ENCODE assay signal across 24 cellular contexts in the genomic region with DNA sequence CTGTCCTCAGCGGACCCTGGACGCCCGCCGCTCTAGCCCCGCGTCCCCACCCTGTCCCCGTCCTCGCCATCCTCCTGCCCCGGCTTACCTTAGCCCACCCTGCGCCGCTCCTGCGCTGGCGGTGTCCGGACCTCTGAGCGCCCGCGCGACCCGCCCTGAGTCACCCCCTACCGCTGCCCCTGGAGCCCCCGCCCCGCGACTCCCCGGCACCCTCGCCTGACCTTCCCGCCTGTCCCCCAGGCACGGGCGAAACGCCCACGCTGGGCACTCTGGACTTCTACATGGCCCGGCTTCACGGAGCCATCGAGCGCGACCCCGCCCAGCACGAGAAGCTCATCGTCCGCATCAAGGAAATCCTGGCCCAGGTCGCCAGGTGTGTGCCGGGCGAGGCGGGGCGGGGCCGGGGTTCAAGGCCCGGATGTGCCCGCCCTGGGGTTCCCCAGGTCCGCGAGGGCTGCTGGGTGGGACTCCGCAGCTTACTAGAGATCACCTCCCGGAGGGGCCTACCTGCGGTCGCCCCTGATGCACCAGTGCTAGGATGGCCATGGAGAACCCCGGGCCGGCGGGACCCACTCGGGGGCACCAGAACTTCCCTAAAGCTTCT. TPM values are rescaled to one million over a fixed set of nuclear protein-coding genes. Genes with fewer than 3 reads are reported as not detected.
A peak's percentile ranks its signal among the peaks of the same experiment; 100 is the strongest.
DNase-seq lines count a peak whose midpoint lies in the region; ATAC-seq and TF ChIP-seq lines count a peak whose summit lies in the region.
"Had no signal": no experiment of that assay in that cellular context is flagged by ENCODE, and none has a peak within 500 bp of the region (broad histone marks: within the 10 kb centered on the region; RNA-seq: fewer than 3 reads in every experiment).

No MANE protein-coding gene starts in this region.

- no TSS peak for BruUV-seq in HCT116 (replicated peaks; lab: Mats Ljungman, UMichigan)

- no peak overlapping the region for H3K4me3 Mint-ChIP-seq in stimulated activated memory B cell treated with anti-CD40 and anti-IgM and Interleukin-4, amounts not matched to agents 10 μg/mL and 1 μg/mL and 100 μg/mL, for 72 hours
- no peak overlapping the region for H3K4me3 Mint-ChIP-seq in naive thymus-derived CD4-positive, alpha-beta T cell
- H3K4me3 Mint-ChIP-seq: mesothelial cell of epicardium; T-helper 1 cell treated with Interleukin-12 subunit alpha and Interleukin-12 subunit beta and Interleukin-4 antibody, amounts not matched to agents 30 μg/mL and 1 μg/mL, for 36 hours had no signal

- no peaks in the 10 kb centered on the region for H3K9me3 ChIP-seq in HCT116 (ENCODE audit: control insufficient read depth in 1 of 2, insufficient read depth in 1 of 2, low read depth in 1 of 2, low read length in 2 of 2)
- no peaks in the 10 kb centered on the region for H3K9me3 ChIP-seq in colonic mucosa
- no peaks in the 10 kb centered on the region for H3K9me3 ChIP-seq in iPS-18c (ENCODE audit: control insufficient read depth, insufficient read depth, low read length)
- no peaks in the 10 kb centered on the region for H3K9me3 ChIP-seq in naive thymus-derived CD4-positive, alpha-beta T cell (ENCODE audit: control insufficient read depth in 2 of 3, low read length in 3 of 3)
- H3K9me3 ChIP-seq: upper lobe of right lung had no signal

- no peak for TF ChIP-seq RAD21 in HCT116 (IDR thresholded peaks at IDR 0.05; ENCODE audit: low read depth)

- H3K9me3 Mint-ChIP-seq in stimulated activated memory B cell treated with anti-CD40 and anti-IgM and Interleukin-4, amounts not matched to agents 10 μg/mL and 1 μg/mL and 100 μg/mL, for 72 hours: no peaks in the 10 kb centered on the region
- H3K9me3 Mint-ChIP-seq in naive thymus-derived CD4-positive, alpha-beta T cell: no peaks in the 10 kb centered on the region
- H3K9me3 Mint-ChIP-seq: mesothelial cell of epicardium; nephron progenitor cell; T-helper 1 cell treated with Interleukin-12 subunit alpha and Interleukin-12 subunit beta and Interleukin-4 antibody, amounts not matched to agents 30 μg/mL and 1 μg/mL, for 36 hours had no signal

- peaks cover 19% of the 10 kb centered on the region for H3K4me1 Mint-ChIP-seq in stimulated activated memory B cell treated with anti-CD40 and anti-IgM and Interleukin-4, amounts not matched to agents 10 μg/mL and 1 μg/mL and 100 μg/mL, for 72 hours
- peaks cover 0 to 12% (median 5%) of the 10 kb centered on the region in 7 donors for H3K4me1 Mint-ChIP-seq in naive thymus-derived CD4-positive, alpha-beta T cell

- no peaks in the 10 kb centered on the region for H3K9me2 ChIP-seq in HCT116 (ENCODE audit: insufficient read depth)

- POLR2A ChIA-PET in HCT116 (lab: Charles Lee): interaction anchor here (0.9 to 1.5 kb wide), 3 partner anchors 9 to 21 kb away, joined by 3 to 6 read pairs (median 3); partner anchors contain the start of gene MFSD12
- POLR2A ChIA-PET in naive thymus-derived CD4-positive, alpha-beta T cell (lab: Charles Lee): no interaction called here

- H3K27ac ChIP-seq in HCT116 (ENCODE audit: low read depth, low read length) (peak overlapping the region; percentile 47; the same call in 1 of the 2 replicates), colonic mucosa (no peak overlapping the region)
- H3K27ac ChIP-seq in naive thymus-derived CD4-positive, alpha-beta T cell (ENCODE audit: low read depth, low read length): no peak overlapping the region
- H3K27ac ChIP-seq: hepatocyte, HL-60, upper lobe of right lung, VCaP had no signal

- H4K20me1 ChIP-seq in HCT116 (ENCODE audit: insufficient read depth): no peaks in the 10 kb centered on the region; the same call in 1 of the 2 replicates

- peaks cover 24% of the 10 kb centered on the region; the same call in 1 of the 2 replicates for H3K79me2 ChIP-seq in HCT116 (ENCODE audit: insufficient read depth, low read length)

- peaks cover 27% of the 10 kb centered on the region for H3K36me3 Mint-ChIP-seq in stimulated activated memory B cell treated with anti-CD40 and anti-IgM and Interleukin-4, amounts not matched to agents 10 μg/mL and 1 μg/mL and 100 μg/mL, for 72 hours
- H3K36me3 Mint-ChIP-seq in naive thymus-derived CD4-positive, alpha-beta T cell: peaks cover 0 to 8% (median 6%) of the 10 kb centered on the region in 5 donors

- TF ChIP-seq CTCF in HCT116 (IDR thresholded peaks at IDR 0.05 in 2 of 3, conservative IDR thresholded peaks at IDR 0.05 in 1 of 3; ENCODE audit: borderline replicate concordance in 1 of 3, insufficient read depth in 1 of 3, low read depth in 2 of 3, low read length in 2 of 3): no peak
- no peak for TF ChIP-seq CTCF in colonic mucosa (IDR thresholded peaks at IDR 0.05)
- no peak for TF ChIP-seq CTCF in omental fat pad (IDR thresholded peaks at IDR 0.05)

- H3K4me2 ChIP-seq in HCT116 (ENCODE audit: low read length): peak overlapping the region; percentile 65

- H3K27me3 ChIP-seq in HCT116 (ENCODE audit: insufficient read depth, low read length): no peaks in the 10 kb centered on the region
- H3K27me3 ChIP-seq in colonic mucosa: no peaks in the 10 kb centered on the region
- no peaks in the 10 kb centered on the region for H3K27me3 ChIP-seq in naive thymus-derived CD4-positive, alpha-beta T cell (ENCODE audit: control insufficient read depth in 2 of 2, insufficient read depth in 2 of 2, low read length in 2 of 2)
- H3K27me3 ChIP-seq: hepatocyte, upper lobe of right lung had no signal

- peaks cover 3 to 21% of the 10 kb centered on the region in 2 experiments; a peak in 2 of 4 replicates for H3K36me3 ChIP-seq in HCT116 (ENCODE audit: control insufficient read depth in 1 of 2, insufficient read depth in 2 of 2, low read length in 2 of 2)
- H3K36me3 ChIP-seq in colonic mucosa: no peaks in the 10 kb centered on the region
- H3K36me3 ChIP-seq in naive thymus-derived CD4-positive, alpha-beta T cell (ENCODE audit: control insufficient read depth in 2 of 3, insufficient read depth in 3 of 3, low read length in 3 of 3): peaks cover 0 to 15% (median 4%) of the 10 kb centered on the region in 3 experiments
- H3K36me3 ChIP-seq: upper lobe of right lung had no signal

- CTCF ChIA-PET in HCT116 (lab: Charles Lee): no interaction called here
- CTCF ChIA-PET in naive thymus-derived CD4-positive, alpha-beta T cell (lab: Charles Lee): interaction anchor here (0.9 to 1.0 kb wide), 2 partner anchors 21 to 33 kb away, joined by 3 read pairs; no protein-coding TSS in a partner anchor

- DNase-seq in HCT116 (ENCODE audit: low read depth, low spot score) (no peak), colonic mucosa (peak; percentile 83), omental fat pad (ENCODE audit: low spot score) (no peak)
- no peak for DNase-seq in naive thymus-derived CD4-positive, alpha-beta T cell
- DNase-seq: activated effector memory CD4-positive, alpha-beta T cell treated with anti-CD3 and anti-CD28 coated beads, Interleukin-2, amount 50 U/mL, for 16 hours; DND-41; left cardiac atrium; NCI-H1694; NCI-H2171 treated with DMSO at 0.1 percent for 48 hours; NCI-H526 treated with DMSO at 0.1 percent for 48 hours; SIG-M5; upper lobe of right lung had no signal

- H3K4me3 ChIP-seq in HCT116 (replicated peaks in 1 of 2; ENCODE audit: low read depth in 1 of 2, low read length in 2 of 2) (peak overlapping the region; percentile 40 to 54), colonic mucosa (no peak overlapping the region), iPS-18c (ENCODE audit: insufficient read depth, low read depth, low read length) (peak overlapping the region; percentile 51)
- H3K4me3 ChIP-seq in naive thymus-derived CD4-positive, alpha-beta T cell (ENCODE audit: low read length): no peak overlapping the region
- H3K4me3 ChIP-seq: hepatocyte, upper lobe of right lung had no signal

- intact Hi-C loops in HCT116 (cut with micrococcal nuclease): loop anchor here (10.0 kb wide), 1 partner anchor 627 kb away; no protein-coding TSS in a partner anchor
- intact Hi-C loops in colonic mucosa (cut with DNase I): no loop called here
- intact Hi-C loops in naive thymus-derived CD4-positive, alpha-beta T cell (cut with micrococcal nuclease): no loop called here

- H3K27me3 Mint-ChIP-seq in stimulated activated memory B cell treated with anti-CD40 and anti-IgM and Interleukin-4, amounts not matched to agents 10 μg/mL and 1 μg/mL and 100 μg/mL, for 72 hours: no peaks in the 10 kb centered on the region
- H3K27me3 Mint-ChIP-seq in naive thymus-derived CD4-positive, alpha-beta T cell: no peaks in the 10 kb centered on the region

- no peak for TF ChIP-seq POLR2A in HCT116 (IDR thresholded peaks at IDR 0.05; ENCODE audit: borderline replicate concordance, extremely low read depth, insufficient read depth, insufficient read length)

- H3K4me1 ChIP-seq in HCT116 (ENCODE audit: control insufficient read depth in 1 of 2, insufficient read depth in 2 of 2, low read length in 2 of 2) (peaks cover 18 to 66% of the 10 kb centered on the region in 2 experiments), colonic mucosa (peaks cover 10% of the 10 kb centered on the region)
- H3K4me1 ChIP-seq in naive thymus-derived CD4-positive, alpha-beta T cell (ENCODE audit: control insufficient read depth in 2 of 2, insufficient read depth in 2 of 2, low read length in 2 of 2): peaks cover 5 to 8% of the 10 kb centered on the region in 2 donors

- no peak overlapping the region for H3K27ac Mint-ChIP-seq in stimulated activated memory B cell treated with anti-CD40 and anti-IgM and Interleukin-4, amounts not matched to agents 10 μg/mL and 1 μg/mL and 100 μg/mL, for 72 hours
- H3K27ac Mint-ChIP-seq in naive thymus-derived CD4-positive, alpha-beta T cell: no peak overlapping the region
- H3K27ac Mint-ChIP-seq: mesothelial cell of epicardium; nephron progenitor cell; progenitor cell of endocrine pancreas; T-helper 1 cell treated with Interleukin-12 subunit alpha and Interleukin-12 subunit beta and Interleukin-4 antibody, amounts not matched to agents 30 μg/mL and 1 μg/mL, for 36 hours had no signal

- H3K9ac ChIP-seq in HCT116 (ENCODE audit: low read length): peak overlapping the region; percentile 58
- no peak overlapping the region for H3K9ac ChIP-seq in colonic mucosa (ENCODE audit: low read depth in 2 of 2, low read length in 2 of 2)

- ATAC-seq in HCT116 (peak; percentile 6; the same call in 1 of the 2 replicates), HG03139 (IDR thresholded peaks at IDR 0.05; ENCODE audit: unreplicated experiment) (no peak), omental fat pad (ENCODE audit: low FRiP score) (no peak)
- ATAC-seq in stimulated activated memory B cell treated with anti-CD40 and anti-IgM and Interleukin-4, amounts not matched to agents 10 μg/mL and 1 μg/mL and 100 μg/mL, for 72 hours: peak; percentile 1
- ATAC-seq in naive thymus-derived CD4-positive, alpha-beta T cell: no peak
- ATAC-seq: upper lobe of right lung had no signal

- RAD21 ChIA-PET in HCT116 (lab: Charles Lee; ENCODE audit: low non-redundant PET in 1 of 2, low total read pairs in 2 of 2, uncharacterized antibody in 2 of 2, unreplicated experiment in 2 of 2): no interaction called here

- no peak overlapping the region for H2AFZ ChIP-seq in HCT116 (ENCODE audit: low read depth, low read length, poor library complexity, severe bottlenecking)
- H2AFZ ChIP-seq: hepatocyte had no signal

RNA-seq across cellular contexts. Expression of gene HMG20B, which starts 5.1 kb away (rescaled TPM):
- 186 TPM for total RNA-seq in HCT116 (2021; ENCODE audit: unreplicated experiment)
- 158 and 174 TPM in 2 replicates for polyA plus RNA-seq in HCT116 (2012)
- 100 to 1,000 TPM in 1 of 2 donors, 10 to 100 TPM in 1; 87.9 to 118 TPM for total RNA-seq in colonic mucosa
- 10 to 100 TPM; 37.9 to 63.7 (median 53.0) TPM for total RNA-seq in naive thymus-derived CD4-positive, alpha-beta T cell
- polyA plus RNA-seq in naive thymus-derived CD4-positive, alpha-beta T cell: 10 to 100 TPM; 50.6 to 65.6 TPM
- 10 to 100 TPM; 60.4 to 95.8 (median 66.5) TPM for total RNA-seq in omental fat pad

RNA-seq across cellular contexts. Expression of gene GIPC3, which starts 7.4 kb away (rescaled TPM):
- total RNA-seq in HCT116 (2021; ENCODE audit: unreplicated experiment): not detected
- polyA plus RNA-seq in HCT116 (2012): not detected in 2 replicates
- 1 to 10 TPM in 1 of 2 donors, under 1 TPM in 1; 0.40 to 1.1 TPM for total RNA-seq in colonic mucosa
- 1 to 10 TPM in 4 of 5 experiments, under 1 TPM in 1; 0.85 to 3.3 (median 2.9) TPM for total RNA-seq in naive thymus-derived CD4-positive, alpha-beta T cell
- 1 to 10 TPM; 1.3 to 1.5 TPM for polyA plus RNA-seq in naive thymus-derived CD4-positive, alpha-beta T cell
- total RNA-seq in omental fat pad: 1 to 10 TPM in 2 of 4 donors, under 1 TPM in 2; 0.56 to 3.0 (median 1.0) TPM
- total RNA-seq: hepatocyte, progenitor cell of endocrine pancreas, skeletal muscle tissue had no signal

RNA-seq across cellular contexts. Expression of gene MFSD12, which starts 20.5 kb away (rescaled TPM):
- 131 TPM for total RNA-seq in HCT116 (2021; ENCODE audit: unreplicated experiment)
- polyA plus RNA-seq in HCT116 (2012): 125 and 134 TPM in 2 replicates
- total RNA-seq in colonic mucosa: 10 to 100 TPM; 28.4 to 54.3 TPM
- total RNA-seq in naive thymus-derived CD4-positive, alpha-beta T cell: 100 to 1,000 TPM in 3 of 5 experiments, 10 to 100 TPM in 2; 95.2 to 153 (median 101) TPM
- 10 to 100 TPM; 41.2 to 74.0 TPM for polyA plus RNA-seq in naive thymus-derived CD4-positive, alpha-beta T cell
- total RNA-seq in omental fat pad: 100 to 1,000 TPM in 1 of 4 donors, 10 to 100 TPM in 3; 27.7 to 127 (median 53.3) TPM

RNA-seq across cellular contexts. Expression of gene TBXA2R, which starts 28.8 kb away (rescaled TPM):
- 2.3 TPM for total RNA-seq in HCT116 (2021; ENCODE audit: unreplicated experiment)
- 1.6 and 1.8 TPM in 2 replicates for polyA plus RNA-seq in HCT116 (2012)
- total RNA-seq in colonic mucosa: 1 to 10 TPM; 1.5 to 1.7 TPM
- 1 to 10 TPM in 4 of 5 experiments, under 1 TPM in 1; 0.73 to 5.9 (median 4.1) TPM for total RNA-seq in naive thymus-derived CD4-positive, alpha-beta T cell
- 1 to 10 TPM; 6.4 to 9.0 TPM for polyA plus RNA-seq in naive thymus-derived CD4-positive, alpha-beta T cell
- 1 to 10 TPM in 2 of 4 donors, under 1 TPM in 2; 0.65 to 1.8 (median 1.1) TPM for total RNA-seq in omental fat pad
- total RNA-seq: progenitor cell of endocrine pancreas had no signal

RNA-seq across cellular contexts. Expression of gene TEKTIP1, which starts 38.9 kb away (rescaled TPM):
- total RNA-seq in HCT116 (2021; ENCODE audit: unreplicated experiment): 1.2 TPM
- polyA plus RNA-seq in HCT116 (2012): 1.1 and 1.9 TPM in 2 replicates
- total RNA-seq in colonic mucosa: 1 to 10 TPM; 1.5 to 4.7 TPM
- 10 to 100 TPM in 3 of 5 experiments, 1 to 10 TPM in 2; 5.6 to 11.5 (median 10.6) TPM for total RNA-seq in naive thymus-derived CD4-positive, alpha-beta T cell
- not detected for polyA plus RNA-seq in naive thymus-derived CD4-positive, alpha-beta T cell
- total RNA-seq in omental fat pad: 1 to 10 TPM in 1 of 4 donors, not detected in 3; 1.4 TPM
- total RNA-seq: fibroblast of villous mesenchyme, hepatocyte, skeletal muscle tissue had no signal

Comparison
In these comparisons a context has a peak if more than half of its experiments do, and no peak if none do; other contexts are left out.
1. ATAC-seq: peak in HCT116 (single experiment) and stimulated activated memory B cell treated with anti-CD40 and anti-IgM and Interleukin-4, amounts not matched to agents 10 μg/mL and 1 μg/mL and 100 μg/mL, for 72 hours (single experiment); none in HG03139 (single experiment), naive thymus-derived CD4-positive, alpha-beta T cell (single experiment) and omental fat pad (single experiment).
2. H3K4me3 ChIP-seq: peak in HCT116 (2 of 2) and iPS-18c (single experiment); none in colonic mucosa (single experiment) and naive thymus-derived CD4-positive, alpha-beta T cell (single experiment).